Comparison of ENCODE assay signal across 25 cellular contexts in genomic region chr3:73292241-73292640, GRCh38.
"Had no signal": no experiment of that assay in that cellular context is flagged by ENCODE, and none has a peak within 500 bp of the region (broad histone marks: within the 10 kb centered on the region; RNA-seq: fewer than 3 reads in every experiment).

No MANE protein-coding gene starts in this region.

- H3K4me1 ChIP-seq: heart right ventricle, lower lobe of right lung, right lobe of liver, stomach, suprapubic skin, tibial nerve had no signal

- H2AFZ ChIP-seq: neural progenitor cell had no signal

- H3K36me3 ChIP-seq: heart right ventricle, lower lobe of right lung, neural progenitor cell, right lobe of liver, stomach, suprapubic skin, tibial nerve had no signal

- H3K27ac ChIP-seq: heart right ventricle, lower lobe of right lung, neural progenitor cell, right lobe of liver, skin epidermis, stomach, suprapubic skin, tibial nerve had no signal

- DNase-seq: activated B cell treated with CpG ODN at 0.5 μM for 24 hours; activated CD4-positive, alpha-beta T cell treated with anti-CD3 and anti-CD28 coated beads for 36 hours; activated CD4-positive, alpha-beta T cell treated with anti-CD3 and anti-CD28 coated beads, Interleukin-2, amount 50 U/mL, for 4 hours; activated CD8-positive, alpha-beta memory T cell treated with anti-CD3 and anti-CD28 coated beads for 24 hours; activated CD8-positive, alpha-beta memory T cell treated with anti-CD3 and anti-CD28 coated beads, Interleukin-2, amount 50 U/mL, for 4 hours; activated naive CD8-positive, alpha-beta T cell treated with anti-CD3 and anti-CD28 coated beads for 36 hours; activated T-cell treated with anti-CD3 and anti-CD28 coated beads, Interleukin-2, amount 50 U/mL, for 24 hours; cerebellar nuclear complex; effector CD4-positive, alpha-beta T cell; erythroblast; foreskin fibroblast; heart right ventricle; kidney; lower lobe of right lung; mesendoderm; naive B cell; posterior cingulate gyrus; right lobe of liver; stimulated activated CD4-positive, alpha-beta T cell treated with anti-CD3 and anti-CD28 coated beads, Interleukin-1b, Interleukin-23, amount 100 ng/mL, for 48 hours; stomach; T1000 had no signal

- H3K9ac ChIP-seq: neural progenitor cell had no signal

- H3K4me3 ChIP-seq: heart right ventricle, lower lobe of right lung, neural progenitor cell, right lobe of liver, skin epidermis, stomach, suprapubic skin, tibial nerve had no signal

- H3K9me3 ChIP-seq: heart right ventricle, lower lobe of right lung, right lobe of liver, stomach, suprapubic skin, tibial nerve had no signal

- H3K4me2 ChIP-seq: neural progenitor cell had no signal

- H3K27me3 ChIP-seq: heart right ventricle, neural progenitor cell, right lobe of liver, stomach, suprapubic skin had no signal
